ENCODE assay signal across 15 cellular contexts in genomic region chr16:72951916-72952315, GRCh38.
"Had no signal": no experiment of that assay in that cellular context is flagged by ENCODE, and none has a peak within 500 bp of the region (broad histone marks: within the 10 kb centered on the region; RNA-seq: fewer than 3 reads in every experiment).

No MANE protein-coding gene starts in this region.

- DNase-seq: activated CD4-positive, alpha-beta T cell treated with anti-CD3 and anti-CD28 coated beads, Interleukin-2, amount 10 ng/mL, durations not matched to agents 7 days and 5 days; activated CD4-positive, CD25-positive, alpha-beta regulatory T cell; activated CD8-positive, alpha-beta memory T cell treated with anti-CD3 and anti-CD28 coated beads for 24 hours; activated naive CD4-positive, alpha-beta T cell treated with anti-CD3 and anti-CD28 coated beads for 36 hours; dermis blood vessel endothelial cell; erythroblast; mesendoderm; right cardiac atrium; SHP77; stimulated activated CD4-positive, alpha-beta T cell treated with anti-CD3 and anti-CD28 coated beads, Interleukin-12 subunit alpha, Interleukin-12 subunit beta, amount 100 ng/mL, for 4 hours; T-helper 2 cell had no signal

- H3K27me3 Mint-ChIP-seq: activated CD4-positive, alpha-beta T cell treated with anti-CD3 and anti-CD28 coated beads, Interleukin-2, amount 10 ng/mL, durations not matched to agents 7 days and 5 days; activated T-helper 17 cell treated with anti-CD3 and anti-CD28 coated beads, Interleukin-2, amount 50 U/mL, for 72 hours; central memory CD8-positive, alpha-beta T cell; stimulated activated naive CD8-positive, alpha-beta T cell treated with anti-CD3 and anti-CD28 coated beads, Interleukin-15, Interleukin-2, amounts not matched to agents 100 ng/mL and 50 ng/mL, for 24 hours had no signal

- H3K9me3 Mint-ChIP-seq: activated CD4-positive, alpha-beta T cell treated with anti-CD3 and anti-CD28 coated beads, Interleukin-2, amount 10 ng/mL, durations not matched to agents 7 days and 5 days; activated naive CD4-positive, alpha-beta T cell treated with anti-CD3 and anti-CD28 coated beads for 36 hours; activated T-helper 17 cell treated with anti-CD3 and anti-CD28 coated beads, Interleukin-2, amount 50 U/mL, for 72 hours; stimulated activated naive CD8-positive, alpha-beta T cell treated with anti-CD3 and anti-CD28 coated beads, Interleukin-15, Interleukin-2, amounts not matched to agents 100 ng/mL and 50 ng/mL, for 24 hours had no signal

- H3K4me3 Mint-ChIP-seq: activated CD4-positive, alpha-beta T cell treated with anti-CD3 and anti-CD28 coated beads, Interleukin-2, amount 10 ng/mL, durations not matched to agents 7 days and 5 days; activated naive CD4-positive, alpha-beta T cell treated with anti-CD3 and anti-CD28 coated beads for 36 hours; activated T-helper 17 cell treated with anti-CD3 and anti-CD28 coated beads, Interleukin-2, amount 50 U/mL, for 72 hours; central memory CD8-positive, alpha-beta T cell; stimulated activated naive CD8-positive, alpha-beta T cell treated with anti-CD3 and anti-CD28 coated beads, Interleukin-15, Interleukin-2, amounts not matched to agents 100 ng/mL and 50 ng/mL, for 24 hours had no signal

- ATAC-seq: activated T-helper 17 cell treated with anti-CD3 and anti-CD28 coated beads, Interleukin-2, amount 50 U/mL, for 72 hours; left lobe of liver had no signal

- H3K4me1 Mint-ChIP-seq: activated CD4-positive, alpha-beta T cell treated with anti-CD3 and anti-CD28 coated beads, Interleukin-2, amount 10 ng/mL, durations not matched to agents 7 days and 5 days; activated T-helper 17 cell treated with anti-CD3 and anti-CD28 coated beads, Interleukin-2, amount 50 U/mL, for 72 hours; central memory CD8-positive, alpha-beta T cell had no signal

- H3K27ac Mint-ChIP-seq: activated CD4-positive, alpha-beta T cell treated with anti-CD3 and anti-CD28 coated beads, Interleukin-2, amount 10 ng/mL, durations not matched to agents 7 days and 5 days; activated naive CD4-positive, alpha-beta T cell treated with anti-CD3 and anti-CD28 coated beads for 36 hours; activated T-helper 17 cell treated with anti-CD3 and anti-CD28 coated beads, Interleukin-2, amount 50 U/mL, for 72 hours; stimulated activated naive CD8-positive, alpha-beta T cell treated with anti-CD3 and anti-CD28 coated beads, Interleukin-15, Interleukin-2, amounts not matched to agents 100 ng/mL and 50 ng/mL, for 24 hours had no signal
